ENCODE assay signal across 9 cellular contexts in genomic region chr9:127130661-127131538, GRCh38. TPM values are rescaled to one million over a fixed set of nuclear protein-coding genes. Genes with fewer than 3 reads are reported as not detected.
DNase-seq lines count a peak whose midpoint lies in the region; ATAC-seq and TF ChIP-seq lines count a peak whose summit lies in the region.
"Had no signal": no experiment of that assay in that cellular context is flagged by ENCODE, and none has a peak within 500 bp of the region (broad histone marks: within the 10 kb centered on the region; RNA-seq: fewer than 3 reads in every experiment).

No MANE protein-coding gene starts in this region.

- H3K27ac Mint-ChIP-seq in chondrocyte (ENCODE audit: unreplicated experiment), result no peak overlapping the region
- H3K27ac Mint-ChIP-seq: B cell had no signal

- 46 to 48% methylated on average over 10 of the region's 10 CpGs for WGBS in lower leg skin, 2 donors

- no peaks in the 10 kb centered on the region for H3K9me3 Mint-ChIP-seq in chondrocyte (ENCODE audit: low read depth)

- H3K36me3 ChIP-seq in breast epithelium (no peaks in the 10 kb centered on the region), uterus (no peaks in the 10 kb centered on the region)

- no peak for ATAC-seq in GM19351 (IDR thresholded peaks at IDR 0.05; ENCODE audit: unreplicated experiment)

- intact Hi-C loops in breast epithelium (cut with DNase I; ENCODE audit: low total_unique reads) (no loop called here), lower leg skin (cut with DNase I; ENCODE audit: low total_unique reads) (no loop called here), uterus (cut with DNase I; ENCODE audit: low total_unique reads) (no loop called here)

- H3K36me3 Mint-ChIP-seq in chondrocyte (ENCODE audit: low read depth), result no peaks in the 10 kb centered on the region

- no peak overlapping the region for H3K4me3 Mint-ChIP-seq in chondrocyte (ENCODE audit: unreplicated experiment)
- H3K4me3 Mint-ChIP-seq: B cell had no signal

- H3K4me3 ChIP-seq in breast epithelium, result no peak overlapping the region
- no peak overlapping the region for H3K4me3 ChIP-seq in lower leg skin (ENCODE audit: low read depth, poor library complexity, severe bottlenecking)
- no peak overlapping the region for H3K4me3 ChIP-seq in uterus

- no peaks in the 10 kb centered on the region for H3K27me3 Mint-ChIP-seq in chondrocyte (ENCODE audit: low read depth)
- H3K27me3 Mint-ChIP-seq: B cell had no signal

- H3K27me3 ChIP-seq in breast epithelium, result no peaks in the 10 kb centered on the region
- no peaks in the 10 kb centered on the region for H3K27me3 ChIP-seq in uterus

- H3K4me1 ChIP-seq in breast epithelium, result no peaks in the 10 kb centered on the region
- peaks cover 7 to 22% of the 10 kb centered on the region in 2 donors for H3K4me1 ChIP-seq in uterus

- peak overlapping the region; percentile 60 to 91 for H3K27ac ChIP-seq in breast epithelium
- peak overlapping the region; percentile 84 to 97 for H3K27ac ChIP-seq in uterus

- H3K9me3 ChIP-seq in breast epithelium (no peaks in the 10 kb centered on the region), uterus (no peaks in the 10 kb centered on the region)

- H3K4me1 Mint-ChIP-seq in chondrocyte (ENCODE audit: low read depth), result peaks cover 64% of the 10 kb centered on the region
- H3K4me1 Mint-ChIP-seq: B cell had no signal

- TF ChIP-seq POLR2A in breast epithelium (IDR thresholded peaks at IDR 0.05), result no peak
- no peak for TF ChIP-seq POLR2A in lower leg skin (IDR thresholded peaks at IDR 0.05)
- no peak for TF ChIP-seq POLR2A in uterus (IDR thresholded peaks at IDR 0.05)

- DNase-seq in NCI-H2227 (lab: John Stamatoyannopoulos, UW; ENCODE audit: unreplicated experiment) (peak; percentile 19), NCI-H2227 treated with DMSO at 0.1 percent for 48 hours (lab: John Stamatoyannopoulos, UW) (no peak), breast epithelium (ENCODE audit: low spot score in 2 of 2) (peak in 1 of 2 donors; percentile 42), lower leg skin (ENCODE audit: low spot score in 2 of 2) (peak; percentile 73 to 92), uterus (peak; percentile 70 to 77), chondrocyte (ENCODE audit: low spot score) (no peak)
- no peak for DNase-seq in stimulated activated CD4-positive, alpha-beta T cell treated with anti-CD3 and anti-CD28 coated beads, Interleukin-4, amount 100 ng/mL, for 24 hours

- TF ChIP-seq CTCF in breast epithelium (IDR thresholded peaks at IDR 0.05) (no peak), lower leg skin (IDR thresholded peaks at IDR 0.05) (no peak), uterus (IDR thresholded peaks at IDR 0.05) (no peak), chondrocyte (IDR thresholded peaks at IDR 0.05) (no peak)

RNA-seq across cellular contexts. Expression of gene ANGPTL2, which starts 8.5 kb away (rescaled TPM):
- total RNA-seq in breast epithelium (10 to 100 TPM; 30.9 to 61.8 (median 51.8) TPM), lower leg skin (10 to 100 TPM; 10.5 to 37.8 (median 18.5) TPM), uterus (10 to 100 TPM; 10.2 to 65.3 (median 32.0) TPM), chondrocyte (26.7 to 39.7 TPM (median 39.0 TPM) in 3 replicates)
- total RNA-seq: B cell had no signal

Comparison
In these comparisons a context has a peak if more than half of its experiments do, and no peak if none do; other contexts are left out.
1. DNase-seq: peak in NCI-H2227 (single experiment), lower leg skin (2 of 2) and uterus (2 of 2); none in NCI-H2227 treated with DMSO at 0.1 percent for 48 hours (single experiment), stimulated activated CD4-positive, alpha-beta T cell treated with anti-CD3 and anti-CD28 coated beads, Interleukin-4, amount 100 ng/mL, for 24 hours (single experiment) and chondrocyte (single experiment).